ENCODE assay signal across 12 cellular contexts in the genomic region with DNA sequence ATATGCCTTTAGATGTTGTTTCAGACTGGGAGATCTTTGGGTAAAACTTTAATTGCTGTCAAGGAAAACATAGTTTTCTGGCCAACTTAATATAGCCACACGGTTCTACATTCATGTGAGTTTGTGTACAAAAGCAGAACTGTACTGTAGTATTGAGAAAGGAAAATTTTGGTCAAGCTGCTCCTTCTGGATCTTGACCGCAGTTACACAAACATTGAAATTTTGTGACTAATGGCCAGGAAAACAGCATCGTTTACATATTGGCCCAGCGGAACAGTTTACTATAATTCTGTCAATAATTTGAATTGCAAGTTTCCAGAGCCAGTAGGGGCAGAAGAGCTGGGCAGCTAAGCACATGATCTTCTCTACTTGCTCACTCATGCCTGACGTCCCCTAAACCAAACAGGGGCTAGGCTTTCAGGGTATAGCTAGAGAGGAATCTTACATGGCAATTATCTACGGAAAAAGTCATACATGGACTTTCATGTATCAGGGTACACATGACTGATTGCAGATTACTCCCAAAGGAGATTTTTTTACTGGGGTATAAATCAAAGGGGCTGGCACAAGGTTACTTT. TPM values are rescaled to one million over a fixed set of nuclear protein-coding genes. Genes with fewer than 3 reads are reported as not detected.
DNase-seq lines count a peak whose midpoint lies in the region; ATAC-seq and TF ChIP-seq lines count a peak whose summit lies in the region.
"Had no signal": no experiment of that assay in that cellular context is flagged by ENCODE, and none has a peak within 500 bp of the region (broad histone marks: within the 10 kb centered on the region; RNA-seq: fewer than 3 reads in every experiment).

No MANE protein-coding gene starts in this region.

- peak; percentile 55 for ATAC-seq in Right ventricle myocardium superior (ENCODE audit: poor library complexity)
- ATAC-seq in left ventricle myocardium superior, result peak; percentile 45
- ATAC-seq in aorta (ENCODE audit: low FRiP score), result peak; percentile 62
- ATAC-seq in HG03565 (IDR thresholded peaks at IDR 0.05; ENCODE audit: unreplicated experiment), result no peak
- ATAC-seq in upper lobe of right lung, result no peak
- ATAC-seq: activated CD8-positive, alpha-beta T cell treated with anti-CD3 and anti-CD28 coated beads for 36 hours had no signal

- H3K36me3 ChIP-seq in right atrium auricular region (no peaks in the 10 kb centered on the region), OCI-LY1 (ENCODE audit: insufficient read depth, low read length) (no peaks in the 10 kb centered on the region; the same call in 1 of the 2 replicates), aorta (ENCODE audit: control insufficient read depth in 1 of 2, insufficient read depth in 2 of 2, low read length in 1 of 2) (no peaks in the 10 kb centered on the region), upper lobe of right lung (no peaks in the 10 kb centered on the region)

- H3K4me3 ChIP-seq in right atrium auricular region (no peak overlapping the region), OCI-LY1 (ENCODE audit: low read depth, low read length, poor library complexity, severe bottlenecking) (peak overlapping the region; percentile 29), aorta (ENCODE audit: low read length in 2 of 2) (no peak overlapping the region), upper lobe of right lung (no peak overlapping the region)

- peak overlapping the region; percentile 16; the same call in 1 of the 2 replicates for H3K9ac ChIP-seq in OCI-LY1 (ENCODE audit: low read length)

- H3F3A ChIP-seq in OCI-LY1 (ENCODE audit: insufficient read depth, low read length), result no peaks in the 10 kb centered on the region

- no peaks in the 10 kb centered on the region for H4K20me1 ChIP-seq in OCI-LY1 (ENCODE audit: insufficient read depth, low read length)

- WGBS in aorta, 2 donors, result 14 to 16% methylated on average over 6 of the region's 6 CpGs

- no peaks in the 10 kb centered on the region for H3K79me2 ChIP-seq in OCI-LY1 (ENCODE audit: insufficient read depth, low read length)

- no peak overlapping the region for H3K27ac ChIP-seq in right atrium auricular region
- peak overlapping the region; percentile 68 for H3K27ac ChIP-seq in OCI-LY1 (ENCODE audit: low read depth, low read length, poor library complexity, severe bottlenecking)
- no peak overlapping the region for H3K27ac ChIP-seq in aorta (ENCODE audit: low read depth in 1 of 2, low read length in 2 of 2)
- no peak overlapping the region for H3K27ac ChIP-seq in upper lobe of right lung

- DNase-seq in Right ventricle myocardium superior (no peak), right atrium auricular region (ENCODE audit: low spot score) (no peak), left ventricle myocardium superior (no peak), aorta (no peak), cerebellum (ENCODE audit: low spot score) (no peak), upper lobe of right lung (no peak)
- DNase-seq: activated CD8-positive, alpha-beta T cell treated with anti-CD3 and anti-CD28 coated beads for 36 hours; activated naive CD4-positive, alpha-beta T cell treated with anti-CD3 and anti-CD28 coated beads, Interleukin-2, amount 10 ng/mL, durations not matched to agents 7 days and 5 days; NCI-H345 had no signal

- peaks cover 0 to 8% of the 10 kb centered on the region in 2 donors for H3K4me1 ChIP-seq in right atrium auricular region
- peaks cover 34% of the 10 kb centered on the region for H3K4me1 ChIP-seq in OCI-LY1 (ENCODE audit: insufficient read depth, low read length, severe bottlenecking)
- H3K4me1 ChIP-seq in aorta (ENCODE audit: control insufficient read depth in 1 of 2, insufficient read depth in 2 of 2, low read length in 2 of 2), result peaks cover 0 to 3% of the 10 kb centered on the region in 2 donors
- H3K4me1 ChIP-seq in upper lobe of right lung, result no peaks in the 10 kb centered on the region

- peak overlapping the region; percentile 63 for H3K4me2 ChIP-seq in OCI-LY1 (ENCODE audit: low read length)

- H3K27me3 ChIP-seq in right atrium auricular region (no peaks in the 10 kb centered on the region), OCI-LY1 (ENCODE audit: insufficient read depth, low read length) (no peaks in the 10 kb centered on the region), aorta (ENCODE audit: control insufficient read depth in 1 of 2, insufficient read depth in 2 of 2, low read length in 1 of 2) (no peaks in the 10 kb centered on the region), upper lobe of right lung (no peaks in the 10 kb centered on the region)

- H3K9me3 ChIP-seq in right atrium auricular region (peaks cover 0 to 11% of the 10 kb centered on the region in 2 donors), OCI-LY1 (ENCODE audit: low read length) (no peaks in the 10 kb centered on the region), aorta (ENCODE audit: control insufficient read depth, low read length) (no peaks in the 10 kb centered on the region), upper lobe of right lung (no peaks in the 10 kb centered on the region)

- no peaks in the 10 kb centered on the region for H3K9me2 ChIP-seq in OCI-LY1 (ENCODE audit: low read depth, low read length)

- peak overlapping the region; percentile 93; the same call in 1 of the 2 replicates for H2AFZ ChIP-seq in OCI-LY1 (ENCODE audit: low read length)

- intact Hi-C loops in Right ventricle myocardium superior (cut with DNase I) (loop anchor here (5.0 kb wide), 1 partner anchor 33 kb away; a partner anchor contains a TSS), left ventricle myocardium superior (cut with micrococcal nuclease) (no loop called here), aorta (cut with DNase I) (loop anchor here in 1 of 2 donors (5.0 kb wide), 1 partner anchor 283 kb away; no protein-coding TSS in a partner anchor), upper lobe of right lung (cut with DNase I) (no loop called here)

- no peak for TF ChIP-seq CTCF in right atrium auricular region (IDR thresholded peaks at IDR 0.05)
- TF ChIP-seq CTCF in OCI-LY1 (IDR thresholded peaks at IDR 0.05; ENCODE audit: low read length), result no peak
- TF ChIP-seq CTCF in upper lobe of right lung (IDR thresholded peaks at IDR 0.05), result no peak

RNA-seq across cellular contexts. Expression of a gene that starts 11.3 kb away (rescaled TPM):
- total RNA-seq in Right ventricle myocardium superior (2.8 TPM), right atrium auricular region (10 to 100 TPM; 12.1 to 25.9 TPM), left ventricle myocardium superior (3.3 TPM), aorta (10 to 100 TPM in 1 of 2 donors, 1 to 10 TPM in 1; 5.6 to 11.6 TPM), cerebellum (0.09 TPM), upper lobe of right lung (5.7 TPM)
- polyA plus RNA-seq in aorta, result 10 to 100 TPM; 10.5 to 50.8 TPM
- total RNA-seq: activated CD8-positive, alpha-beta T cell treated with anti-CD3 and anti-CD28 coated beads for 36 hours; G401 had no signal

RNA-seq across cellular contexts. Expression of a gene that starts 31.0 kb away (rescaled TPM):
- total RNA-seq in Right ventricle myocardium superior (231 TPM), right atrium auricular region (100 to 1,000 TPM; 287 to 454 TPM), left ventricle myocardium superior (295 TPM), aorta (over 10,000 TPM in 1 of 2 donors, 1,000 to 10,000 TPM in 1; 7,115 to 12,824 TPM), cerebellum (20.6 TPM), upper lobe of right lung (472 TPM)
- polyA plus RNA-seq in aorta, result over 10,000 TPM; 16,275 to 16,848 TPM
- total RNA-seq: activated CD8-positive, alpha-beta T cell treated with anti-CD3 and anti-CD28 coated beads for 36 hours; G401 had no signal

RNA-seq across cellular contexts. Expression of a gene that starts 40.7 kb away (rescaled TPM):
- total RNA-seq in Right ventricle myocardium superior, result not detected
- under 1 TPM; 0.33 to 0.43 TPM for total RNA-seq in right atrium auricular region
- 0.20 TPM for total RNA-seq in left ventricle myocardium superior
- 1 to 10 TPM in 1 of 2 donors, under 1 TPM in 1; 0.26 to 1.0 TPM for total RNA-seq in aorta
- polyA plus RNA-seq in aorta, result 1 to 10 TPM in 1 of 2 donors, under 1 TPM in 1; 0.88 to 3.0 TPM
- total RNA-seq in cerebellum, result not detected
- 1.9 TPM for total RNA-seq in upper lobe of right lung
- total RNA-seq: activated CD8-positive, alpha-beta T cell treated with anti-CD3 and anti-CD28 coated beads for 36 hours; G401 had no signal

RNA-seq across cellular contexts. Expression of a gene that starts 51.2 kb away (rescaled TPM):
- total RNA-seq in Right ventricle myocardium superior, result 1.6 TPM
- total RNA-seq in right atrium auricular region, result 1 to 10 TPM in 1 of 2 donors, under 1 TPM in 1; 0.90 to 1.1 TPM
- total RNA-seq in left ventricle myocardium superior, result 1.3 TPM
- total RNA-seq in aorta, result 1 to 10 TPM in 1 of 2 donors, under 1 TPM in 1; 0.91 to 1.1 TPM
- 1 to 10 TPM in 1 of 2 donors, under 1 TPM in 1; 0.56 to 1.9 TPM for polyA plus RNA-seq in aorta
- 4.4 TPM for total RNA-seq in cerebellum
- 0.17 TPM for total RNA-seq in upper lobe of right lung

RNA-seq across cellular contexts. Expression of a gene that starts 51.4 kb away (rescaled TPM):
- total RNA-seq in Right ventricle myocardium superior, result 45.7 TPM
- 10 to 100 TPM; 19.9 to 21.9 TPM for total RNA-seq in right atrium auricular region
- 51.5 TPM for total RNA-seq in left ventricle myocardium superior
- 10 to 100 TPM; 43.2 to 44.7 TPM for total RNA-seq in aorta
- polyA plus RNA-seq in aorta, result 10 to 100 TPM; 16.9 TPM
- total RNA-seq in cerebellum, result 26.2 TPM
- total RNA-seq in upper lobe of right lung, result 49.3 TPM

Comparison
In these comparisons a context has a peak if more than half of its experiments do, and no peak if none do; other contexts are left out.
1. ATAC-seq: peak in Right ventricle myocardium superior (single experiment), left ventricle myocardium superior (single experiment) and aorta (single experiment); none in HG03565 (single experiment) and upper lobe of right lung (single experiment).
2. RNA of a gene that starts 31.0 kb away (total RNA-seq): 7,115 to 12,824 TPM in aorta; 472 TPM in upper lobe of right lung (single experiment), 287 to 454 TPM in right atrium auricular region, 295 TPM in left ventricle myocardium superior (single experiment), 231 TPM in Right ventricle myocardium superior (single experiment) and 20.6 TPM in cerebellum (single experiment); every median in the first group is over 10 times any median in the second.